In the genomic region with DNA sequence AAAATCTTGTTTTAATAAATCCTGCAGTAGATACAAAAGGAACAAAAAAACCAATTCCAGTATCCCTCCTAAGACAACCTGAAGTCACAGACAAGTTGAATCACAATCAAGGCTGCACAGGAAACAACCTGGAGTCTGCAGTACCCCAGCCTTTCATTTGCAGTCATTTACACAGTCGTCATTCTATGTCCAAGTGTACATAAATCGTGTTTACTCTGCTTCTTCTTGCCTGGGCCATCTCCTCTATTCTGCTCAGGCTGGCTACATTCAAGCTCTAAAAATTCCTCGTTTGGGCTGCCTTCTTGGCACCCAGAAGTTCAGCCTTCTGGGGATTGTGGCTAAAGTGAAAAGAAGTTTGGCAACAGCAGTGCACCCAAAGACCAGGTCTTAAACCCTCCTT, we compare ENCODE assay signal across 10 cellular contexts.
A peak's percentile ranks its signal among the peaks of the same experiment; 100 is the strongest.
DNase-seq lines count a peak whose midpoint lies in the region.
"Had no signal": no experiment of that assay in that cellular context is flagged by ENCODE, and none has a peak within 500 bp of the region (broad histone marks: within the 10 kb centered on the region; RNA-seq: fewer than 3 reads in every experiment).

No MANE protein-coding gene starts in this region.

- DNase-seq in DMS53 (lab: John Stamatoyannopoulos, UW) (peak; percentile 34), DMS53 treated with DMSO at 0.1 percent for 48 hours (lab: John Stamatoyannopoulos, UW; ENCODE audit: unreplicated experiment) (no peak), NCI-H510A treated with DMSO at 0.1 percent for 48 hours (lab: John Stamatoyannopoulos, UW) (peak; percentile 1), NCI-H510A (lab: John Stamatoyannopoulos, UW) (no peak), NCI-H69 (lab: John Stamatoyannopoulos, UW) (peak; percentile 19)
- DNase-seq: AML-193; Caco-2; Calu3; CD4-positive, alpha-beta T cell; GF-D8 had no signal

Comparison
In these comparisons a context has a peak if more than half of its experiments do, and no peak if none do; other contexts are left out.
1. DNase-seq: peak in DMS53 (single experiment), NCI-H510A treated with DMSO at 0.1 percent for 48 hours (single experiment) and NCI-H69 (single experiment); none in DMS53 treated with DMSO at 0.1 percent for 48 hours (single experiment) and NCI-H510A (single experiment).